Comparison of ENCODE assay signal across 19 cellular contexts in genomic region chr12:104340917-104341611, GRCh38. TPM values are rescaled to one million over a fixed set of nuclear protein-coding genes. Genes with fewer than 3 reads are reported as not detected.
DNase-seq lines count a peak whose midpoint lies in the region; TF ChIP-seq lines count a peak whose summit lies in the region.
"Had no signal": no experiment of that assay in that cellular context is flagged by ENCODE, and none has a peak within 500 bp of the region (broad histone marks: within the 10 kb centered on the region; RNA-seq: fewer than 3 reads in every experiment).

No MANE protein-coding gene starts in this region.

- peak overlapping the region; percentile 85 for H3K27ac Mint-ChIP-seq in nephron progenitor cell
- H3K27ac Mint-ChIP-seq: activated CD8-positive, alpha-beta T cell treated with anti-CD3 and anti-CD28 coated beads for 36 hours had no signal

- H3K27me3 ChIP-seq in left ventricle myocardium inferior (ENCODE audit: low read depth) (no peaks in the 10 kb centered on the region), dorsolateral prefrontal cortex (no peaks in the 10 kb centered on the region), tibial artery (no peaks in the 10 kb centered on the region)
- H3K27me3 ChIP-seq: BLaER1 treated with 17β-estradiol and CSF1 and Interleukin-3, amounts not matched to agents 10 nM and 100 nM; neutrophil had no signal

- H3K4me1 ChIP-seq in left ventricle myocardium inferior, result peaks cover 45% of the 10 kb centered on the region
- H3K4me1 ChIP-seq in tibial artery, result peaks cover 0 to 60% (median 23%) of the 10 kb centered on the region in 4 donors
- H3K4me1 ChIP-seq: BLaER1 treated with 17β-estradiol and CSF1 and Interleukin-3, amounts not matched to agents 10 nM and 100 nM had no signal

- intact Hi-C loops in left ventricle myocardium inferior (cut with micrococcal nuclease) (no loop called here), cardiac septum (cut with DNase I) (no loop called here), dorsolateral prefrontal cortex (cut with DNase I) (no loop called here), tibial artery (cut with DNase I; ENCODE audit: low total_unique reads) (no loop called here)

- H3K9me3 Mint-ChIP-seq in nephron progenitor cell, result no peaks in the 10 kb centered on the region
- H3K9me3 Mint-ChIP-seq: activated CD8-positive, alpha-beta T cell treated with anti-CD3 and anti-CD28 coated beads for 36 hours; central memory CD8-positive, alpha-beta T cell had no signal

- no peak overlapping the region for H3K4me3 Mint-ChIP-seq in nephron progenitor cell
- H3K4me3 Mint-ChIP-seq: activated CD8-positive, alpha-beta T cell treated with anti-CD3 and anti-CD28 coated beads for 36 hours; central memory CD8-positive, alpha-beta T cell had no signal

- H3K27ac ChIP-seq in left ventricle myocardium inferior (replicated peaks) (peak overlapping the region; percentile 34), dorsolateral prefrontal cortex (peak overlapping the region in 47 of 59 donors; percentile 2 to 79 (median 48)), tibial artery (peak overlapping the region; percentile 21 to 38), coronary artery (peak overlapping the region in 1 of 2 donors; percentile 24)
- H3K27ac ChIP-seq: BLaER1 treated with 17β-estradiol and CSF1 and Interleukin-3, amounts not matched to agents 10 nM and 100 nM; neutrophil had no signal

- no peak overlapping the region for H3K4me3 ChIP-seq in left ventricle myocardium inferior
- H3K4me3 ChIP-seq in dorsolateral prefrontal cortex, result no peak overlapping the region
- no peak overlapping the region for H3K4me3 ChIP-seq in tibial artery
- H3K4me3 ChIP-seq in coronary artery, result no peak overlapping the region
- H3K4me3 ChIP-seq: BLaER1 treated with 17β-estradiol and CSF1 and Interleukin-3, amounts not matched to agents 10 nM and 100 nM had no signal

- no peak for TF ChIP-seq CTCF in left ventricle myocardium inferior (IDR thresholded peaks at IDR 0.05; ENCODE audit: borderline replicate concordance)
- TF ChIP-seq CTCF in dorsolateral prefrontal cortex (IDR thresholded peaks at IDR 0.05 in 54 of 56, conservative IDR thresholded peaks at IDR 0.05 in 2 of 56; ENCODE audit: low read depth in 1 of 56, partially characterized antibody in 56 of 56), result peak in 1 of 56 donors; percentile 21
- no peak for TF ChIP-seq CTCF in nephron progenitor cell (IDR thresholded peaks at IDR 0.05)
- TF ChIP-seq CTCF in tibial artery (IDR thresholded peaks at IDR 0.05), result no peak
- no peak for TF ChIP-seq CTCF in coronary artery (IDR thresholded peaks at IDR 0.05)

- H3K36me3 Mint-ChIP-seq in nephron progenitor cell (ENCODE audit: low read depth), result peaks cover 42% of the 10 kb centered on the region

- H3K36me3 ChIP-seq in left ventricle myocardium inferior, result peaks cover 82% of the 10 kb centered on the region
- peaks cover 82 to 92% (median 82%) of the 10 kb centered on the region in 3 donors for H3K36me3 ChIP-seq in tibial artery

- H3K9me3 ChIP-seq in left ventricle myocardium inferior (replicated peaks) (no peaks in the 10 kb centered on the region), tibial artery (no peaks in the 10 kb centered on the region)
- H3K9me3 ChIP-seq: BLaER1 treated with 17β-estradiol and CSF1 and Interleukin-3, amounts not matched to agents 10 nM and 100 nM; neutrophil had no signal

- peaks cover 4% of the 10 kb centered on the region for H3K4me1 Mint-ChIP-seq in nephron progenitor cell
- H3K4me1 Mint-ChIP-seq: central memory CD8-positive, alpha-beta T cell had no signal

- no peaks in the 10 kb centered on the region for H3K27me3 Mint-ChIP-seq in nephron progenitor cell (ENCODE audit: low read depth, poor library complexity)
- H3K27me3 Mint-ChIP-seq: activated CD8-positive, alpha-beta T cell treated with anti-CD3 and anti-CD28 coated beads for 36 hours; central memory CD8-positive, alpha-beta T cell had no signal

- no peak for DNase-seq in left ventricle myocardium inferior
- no peak for DNase-seq in cardiac septum (ENCODE audit: low spot score)
- DNase-seq in dorsolateral prefrontal cortex, result peak in 8 of 10 donors; percentile 5 to 58 (median 50)
- no peak for DNase-seq in nephron progenitor cell
- no peak for DNase-seq in tibial artery
- no peak for DNase-seq in COLO829 (ENCODE audit: low spot score)
- no peak for DNase-seq in COLO668 (lab: John Stamatoyannopoulos, UW; ENCODE audit: unreplicated experiment)
- no peak for DNase-seq in coronary artery (ENCODE audit: low spot score)
- DNase-seq: activated CD4-positive, CD25-positive, alpha-beta regulatory T cell; activated CD8-positive, alpha-beta T cell treated with anti-CD3 and anti-CD28 coated beads for 36 hours; activated T-cell treated with anti-CD3 and anti-CD28 coated beads, Interleukin-2, amount 50 U/mL, for 48 hours; GF-D8; left cardiac atrium; NCI-H1417; NCI-H526 treated with DMSO at 0.1 percent for 48 hours; T-helper 9 cell had no signal

RNA-seq across cellular contexts. Expression of gene EID3, which starts 37.5 kb away (rescaled TPM):
- total RNA-seq in left ventricle myocardium inferior (0.60 TPM), cardiac septum (2.1 TPM), dorsolateral prefrontal cortex (1 to 10 TPM; 2.7 to 9.5 (median 5.7) TPM)

Comparison
In these comparisons a context has a peak if more than half of its experiments do, and no peak if none do; other contexts are left out.
1. DNase-seq: peak in dorsolateral prefrontal cortex (8 of 10); none in left ventricle myocardium inferior (single experiment), cardiac septum (single experiment), nephron progenitor cell (single experiment), tibial artery (0 of 2), COLO829 (single experiment), COLO668 (single experiment) and coronary artery (single experiment).